ENCODE assay signal across 19 cellular contexts in the genomic region with DNA sequence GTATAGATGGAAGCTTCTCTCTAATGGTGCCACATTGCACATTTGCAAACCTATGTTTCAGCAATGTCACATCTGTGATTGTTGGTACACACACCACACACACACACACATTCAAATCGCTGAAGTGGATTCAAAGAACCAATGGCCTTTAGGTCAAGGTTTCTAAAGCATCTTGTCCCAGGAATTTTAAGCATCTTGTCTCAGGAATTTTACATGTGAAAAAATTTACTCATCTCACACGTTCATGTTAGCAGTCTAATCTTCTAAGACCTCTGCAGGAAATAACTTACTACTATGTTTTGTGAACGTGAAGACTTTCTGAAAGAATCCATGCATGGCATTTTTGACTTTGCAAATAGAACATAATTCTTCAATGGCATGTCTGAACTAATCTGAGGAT.
"Had no signal": no experiment of that assay in that cellular context is flagged by ENCODE, and none has a peak within 500 bp of the region (broad histone marks: within the 10 kb centered on the region; RNA-seq: fewer than 3 reads in every experiment).

No MANE protein-coding gene starts in this region.

- H3K9me3 ChIP-seq: body of pancreas, gastrocnemius medialis, thoracic aorta, upper lobe of left lung had no signal

- H3K27me3 ChIP-seq: body of pancreas, gastrocnemius medialis, neural progenitor cell, upper lobe of left lung had no signal

- DNase-seq: activated CD4-positive, alpha-beta memory T cell treated with anti-CD3 and anti-CD28 coated beads, Interleukin-2, amount 10 ng/mL, durations not matched to agents 7 days and 5 days; activated CD4-positive, alpha-beta T cell treated with anti-CD3 and anti-CD28 coated beads for 48 hours; activated effector memory CD4-positive, alpha-beta T cell treated with anti-CD3 and anti-CD28 coated beads, Interleukin-2, amount 50 U/mL, for 16 hours; activated naive CD4-positive, alpha-beta T cell treated with anti-CD3 and anti-CD28 coated beads, Interleukin-2, amount 10 ng/mL, durations not matched to agents 7 days and 5 days; body of pancreas; dermis blood vessel endothelial cell; effector CD8-positive, alpha-beta T cell; gastrocnemius medialis; head of caudate nucleus; hypothalamus; left colon; naive thymus-derived CD8-positive, alpha-beta T cell; stimulated activated CD4-positive, alpha-beta T cell treated with anti-CD3 and anti-CD28 coated beads, Interleukin-4, amount 100 ng/mL, for 1 hour; stimulated activated naive CD4-positive, alpha-beta T cell; upper lobe of left lung had no signal

- H3K36me3 ChIP-seq: gastrocnemius medialis, neural progenitor cell, thoracic aorta, upper lobe of left lung had no signal

- H3K4me3 ChIP-seq: body of pancreas, gastrocnemius medialis, neural progenitor cell, upper lobe of left lung had no signal

- H3K9ac ChIP-seq: neural progenitor cell had no signal

- H3K4me2 ChIP-seq: neural progenitor cell had no signal

- H3K27ac ChIP-seq: body of pancreas, gastrocnemius medialis, neural progenitor cell, upper lobe of left lung had no signal

- H3K4me1 ChIP-seq: body of pancreas, gastrocnemius medialis, upper lobe of left lung had no signal

- ATAC-seq: body of pancreas; esophagus mucosa; gastrocnemius medialis; left colon; naive thymus-derived CD8-positive, alpha-beta T cell; sciatic nerve had no signal

- H2AFZ ChIP-seq: neural progenitor cell had no signal
